Comparison of ENCODE assay signal across 25 cellular contexts in genomic region chr13:97020194-97020593, GRCh38.
"Had no signal": no experiment of that assay in that cellular context is flagged by ENCODE, and none has a peak within 500 bp of the region (broad histone marks: within the 10 kb centered on the region; RNA-seq: fewer than 3 reads in every experiment).

No MANE protein-coding gene starts in this region.

- ATAC-seq: stimulated activated effector memory CD8-positive, alpha-beta T cell treated with anti-CD3 and anti-CD28 coated beads, Interleukin-12 subunit alpha, Interleukin-12 subunit beta, amount 100 ng/mL, for 72 hours; stimulated activated memory B cell treated with anti-CD40 and anti-IgM and Interleukin-4, amounts not matched to agents 10 μg/mL and 1 μg/mL and 100 μg/mL, for 72 hours; stimulated activated naive B cell treated with anti-CD40 and anti-IgM and Interleukin-4, amounts not matched to agents 10 μg/mL and 1 μg/mL and 100 μg/mL, for 72 hours; stimulated activated naive CD8-positive, alpha-beta T cell treated with anti-CD3 and anti-CD28 coated beads, Interleukin-15, amount 100 ng/mL, for 72 hours; stimulated activated naive CD8-positive, alpha-beta T cell treated with anti-CD3 and anti-CD28 coated beads, Interleukin-15, Interleukin-2, amounts not matched to agents 100 U/mL and 50 U/mL, for 24 hours; upper lobe of right lung had no signal

- H3K27ac ChIP-seq: stomach, suprapubic skin, testis, thoracic aorta, thyroid gland, tibial artery, tibial nerve, transverse colon, upper lobe of left lung, upper lobe of right lung, uterus, vagina had no signal

- H3K36me3 ChIP-seq: stomach, suprapubic skin, thoracic aorta, thyroid gland, tibial artery, tibial nerve, transverse colon, upper lobe of left lung, upper lobe of right lung, uterus, vagina had no signal

- DNase-seq: stimulated activated CD4-positive, alpha-beta T cell treated with anti-CD3 and anti-CD28 coated beads, Interleukin-2, amount 100 ng/mL, for 48 hours; stimulated activated CD4-positive, alpha-beta T cell treated with anti-CD3 and anti-CD28 coated beads, Interleukin-4, amount 100 ng/mL, for 1 hour; stimulated activated CD4-positive, alpha-beta T cell treated with anti-CD3 and anti-CD28 coated beads, Interleukin-4, amount 100 ng/mL, for 24 hours; stimulated activated CD4-positive, alpha-beta T cell treated with anti-CD3 and anti-CD28 coated beads, Interleukin-4, amount 100 ng/mL, for 4 hours; stimulated activated CD8-positive, alpha-beta memory T cell treated with anti-CD3 and anti-CD28 coated beads, Interleukin-4, amount 100 ng/mL, for 48 hours; stimulated activated naive B cell treated with anti-CD40 and anti-IgM and Interleukin-4, amounts not matched to agents 10 μg/mL and 1 μg/mL and 100 μg/mL, for 72 hours; stimulated activated naive CD4-positive, alpha-beta T cell; stimulated activated naive CD4-positive, alpha-beta T cell treated with Interleukin-2 at 50 U/mL for 16 hours; stimulated activated naive CD8-positive, alpha-beta T cell treated with anti-CD3 and anti-CD28 coated beads, Interleukin-15, amount 100 ng/mL, for 72 hours; stimulated activated naive CD8-positive, alpha-beta T cell treated with anti-CD3 and anti-CD28 coated beads, Interleukin-15, Interleukin-2, amounts not matched to agents 100 U/mL and 50 U/mL, for 24 hours; stomach; substantia nigra; testis; thyroid gland; tibial artery; transverse colon; upper lobe of left lung; upper lobe of right lung; uterus had no signal

- H3K9me3 ChIP-seq: stomach, suprapubic skin, testis, thoracic aorta, thyroid gland, tibial artery, tibial nerve, transverse colon, upper lobe of left lung, upper lobe of right lung, uterus, vagina had no signal

- H3K4me3 ChIP-seq: stomach, suprapubic skin, testis, thoracic aorta, thyroid gland, tibial artery, tibial nerve, transverse colon, upper lobe of left lung, upper lobe of right lung, uterus, vagina had no signal

- H3K4me1 ChIP-seq: suprapubic skin, testis, thyroid gland, transverse colon, upper lobe of right lung, uterus, vagina had no signal

- H3K27me3 ChIP-seq: testis, thyroid gland, tibial artery, tibial nerve, transverse colon, upper lobe of left lung, uterus, vagina had no signal
